In genomic region chr4:166008510-166008909, GRCh38 we compare ENCODE assay signal across 34 cellular contexts.
DNase-seq lines count a peak whose midpoint lies in the region; ATAC-seq, FAIRE-seq and TF ChIP-seq lines count a peak whose summit lies in the region.
"Had no signal": no experiment of that assay in that cellular context is flagged by ENCODE, and none has a peak within 500 bp of the region (broad histone marks: within the 10 kb centered on the region; RNA-seq: fewer than 3 reads in every experiment).

No MANE protein-coding gene starts in this region.

- TF ChIP-seq RAD21 in HepG2 (CRISPR knock-in tag; IDR thresholded peaks at IDR 0.05) (no peak), K562 (CRISPR knock-in tag; conservative IDR thresholded peaks at IDR 0.05 in 1 of 2, IDR thresholded peaks at IDR 0.05 in 1 of 2) (no peak)

- no peaks in the 10 kb centered on the region for H3K36me3 ChIP-seq in HepG2 (replicated peaks in 1 of 2; ENCODE audit: control insufficient read depth in 1 of 2, insufficient read depth in 2 of 2, low read length in 2 of 2)
- H3K36me3 ChIP-seq in right lobe of liver, result no peaks in the 10 kb centered on the region
- no peaks in the 10 kb centered on the region for H3K36me3 ChIP-seq in HEK293 (ENCODE audit: control insufficient read depth in 2 of 2, insufficient read depth in 1 of 2, low read length in 2 of 2)
- no peaks in the 10 kb centered on the region for H3K36me3 ChIP-seq in K562 (ENCODE audit: control insufficient read depth, insufficient read depth, low read length)
- H3K36me3 ChIP-seq in kidney (ENCODE audit: control insufficient read depth in 1 of 2, insufficient read depth in 2 of 2, low read length in 2 of 2), result no peaks in the 10 kb centered on the region
- H3K36me3 ChIP-seq: BE2C; BLaER1; BLaER1 treated with 17β-estradiol and CSF1 and Interleukin-3, amounts not matched to agents 10 nM and 100 nM had no signal

- 0% methylated on average over 1 of the region's 1 CpG for WGBS in HepG2 (ENCODE audit: low lambda C conversion rate)
- 19% methylated on average over 1 of the region's 1 CpG for WGBS in right lobe of liver (ENCODE audit: insufficient coverage, low coverage, low lambda C conversion rate, missing lambda C conversion rate)
- 0% methylated on average over 1 of the region's 1 CpG for WGBS in K562 (ENCODE audit: insufficient coverage, low coverage, missing lambda C conversion rate)

- H3K79me2 ChIP-seq in HepG2 (ENCODE audit: insufficient read depth, low read length) (no peaks in the 10 kb centered on the region), K562 (ENCODE audit: control insufficient read depth, insufficient read depth, low read length) (no peaks in the 10 kb centered on the region)

- ATAC-seq in HepG2, result no peak
- ATAC-seq in right lobe of liver, result no peak
- no peak for ATAC-seq in K562
- no peak for ATAC-seq in GM19395 (IDR thresholded peaks at IDR 0.05; ENCODE audit: unreplicated experiment)
- ATAC-seq: A549; CD8-positive, alpha-beta T cell had no signal

- intact Hi-C loops in HepG2 (cut with micrococcal nuclease; ENCODE audit: unreplicated experiment) (no loop called here), right lobe of liver (cut with DNase I) (no loop called here), K562 (cut with micrococcal nuclease) (no loop called here), kidney (cut with DNase I) (no loop called here)

- no peak for DNase-seq in HepG2 (ENCODE audit: low spot score)
- DNase-seq in right lobe of liver, result no peak
- DNase-seq in K562 (ENCODE audit: extremely low read depth in 1 of 4, low spot score in 3 of 4), result no peak
- DNase-seq in kidney, result no peak
- no peak for DNase-seq in erythroblast (lab: John Stamatoyannopoulos, UW)
- no peak for DNase-seq in cortex of kidney (lab: John Stamatoyannopoulos, UW)
- DNase-seq: 8988T; ACHN; AML-193; BE2C; C1 segment of cervical spinal cord; Caco-2; Calu3; CD4-positive, alpha-beta memory T cell; CD4-positive, alpha-beta T cell; CD4-positive, CD25-positive, alpha-beta regulatory T cell; CD8-positive, alpha-beta memory T cell; CD8-positive, alpha-beta T cell; COR-L47; DMS 273 treated with DMSO at 0.1 percent for 48 hours; DMS153; DMS53; DMS79; DMS79 treated with DMSO at 0.1 percent for 48 hours; DND-41; EL had no signal

- H3K27ac ChIP-seq in HepG2 (ENCODE audit: extremely low read length, insufficient read depth, low read length), result no peak overlapping the region
- no peak overlapping the region for H3K27ac ChIP-seq in right lobe of liver
- H3K27ac ChIP-seq in HEK293 (ENCODE audit: extremely low read depth, low read depth, low read length), result no peak overlapping the region
- H3K27ac ChIP-seq in K562 (ENCODE audit: extremely low read depth, low read depth, low read length), result no peak overlapping the region
- H3K27ac ChIP-seq in kidney (ENCODE audit: low read depth in 2 of 2, low read length in 2 of 2), result no peak overlapping the region
- H3K27ac ChIP-seq: 22Rv1; A549; BLaER1; BLaER1 treated with 17β-estradiol and CSF1 and Interleukin-3, amounts not matched to agents 10 nM and 100 nM; C4-2B had no signal

- H4K20me1 ChIP-seq in HepG2 (ENCODE audit: insufficient read depth, low read length) (no peaks in the 10 kb centered on the region), K562 (replicated peaks; ENCODE audit: control insufficient read depth, insufficient read depth, low read length) (no peaks in the 10 kb centered on the region)
- H4K20me1 ChIP-seq: BLaER1; BLaER1 treated with 17β-estradiol and CSF1 and Interleukin-3, amounts not matched to agents 10 nM and 100 nM had no signal

- no peaks in the 10 kb centered on the region for H3K9me1 ChIP-seq in K562 (ENCODE audit: control insufficient read depth, insufficient read depth, low read length)

- BruUV-seq in HepG2 (replicated peaks; lab: Mats Ljungman, UMichigan) (no TSS peak), K562 (replicated peaks; lab: Mats Ljungman, UMichigan) (no TSS peak)

- POLR2A ChIA-PET in HepG2 (lab: Yijun Ruan, JAX) (no interaction called here), HEK293 (lab: Yijun Ruan, JAX) (no interaction called here), K562 (lab: Yijun Ruan, JAX) (no interaction called here)

- CTCF ChIA-PET in HepG2 (lab: Yijun Ruan, JAX; ENCODE audit: low intra/inter-chr PET ratio, low total read pairs) (no interaction called here), HEK293 (lab: Yijun Ruan, JAX) (no interaction called here), K562 (lab: Yijun Ruan, JAX; ENCODE audit: low intra/inter-chr PET ratio) (no interaction called here)

- H3K4me1 ChIP-seq in HepG2 (ENCODE audit: insufficient read depth, low read length) (no peaks in the 10 kb centered on the region), right lobe of liver (no peaks in the 10 kb centered on the region), HEK293 (ENCODE audit: control insufficient read depth, insufficient read depth, low read length) (no peaks in the 10 kb centered on the region), K562 (replicated peaks in 1 of 2; ENCODE audit: control insufficient read depth in 2 of 2, insufficient read depth in 2 of 2, low read length in 2 of 2) (no peaks in the 10 kb centered on the region), kidney (ENCODE audit: control insufficient read depth in 1 of 2, insufficient read depth in 1 of 2, low read depth in 1 of 2, low read length in 2 of 2) (no peaks in the 10 kb centered on the region)
- H3K4me1 ChIP-seq: A549; BE2C; BLaER1; BLaER1 treated with 17β-estradiol and CSF1 and Interleukin-3, amounts not matched to agents 10 nM and 100 nM; Caco-2 had no signal

- no peak for TF ChIP-seq EP300 in HepG2 (IDR thresholded peaks at IDR 0.05; ENCODE audit: low read depth in 2 of 2, low read length in 2 of 2)
- no peak for TF ChIP-seq EP300 in HepG2 (CRISPR knock-in tag; IDR thresholded peaks at IDR 0.05; ENCODE audit: borderline replicate concordance)
- TF ChIP-seq EP300 in K562 (IDR thresholded peaks at IDR 0.05; ENCODE audit: low read length), result no peak

- H2AFZ ChIP-seq in HepG2 (ENCODE audit: low read length), result no peak overlapping the region
- H2AFZ ChIP-seq in K562 (ENCODE audit: low read depth, low read length), result no peak overlapping the region

- no peak overlapping the region for H3K9ac ChIP-seq in HepG2 (ENCODE audit: insufficient read depth, low read depth, low read length)
- H3K9ac ChIP-seq in K562 (ENCODE audit: insufficient read depth in 1 of 2, low read depth in 2 of 2, low read length in 2 of 2), result no peak overlapping the region
- H3K9ac ChIP-seq in kidney (ENCODE audit: low read length in 2 of 2), result no peak overlapping the region
- H3K9ac ChIP-seq: BLaER1; BLaER1 treated with 17β-estradiol and CSF1 and Interleukin-3, amounts not matched to agents 10 nM and 100 nM had no signal

- no peaks in the 10 kb centered on the region for H3K27me3 ChIP-seq in HepG2 (ENCODE audit: control insufficient read depth in 1 of 2, insufficient read depth in 2 of 2, low read length in 2 of 2)
- H3K27me3 ChIP-seq in right lobe of liver, result no peaks in the 10 kb centered on the region
- H3K27me3 ChIP-seq in K562 (ENCODE audit: control insufficient read depth in 2 of 2, insufficient read depth in 2 of 2, low read length in 2 of 2), result no peaks in the 10 kb centered on the region
- H3K27me3 ChIP-seq: BLaER1; BLaER1 treated with 17β-estradiol and CSF1 and Interleukin-3, amounts not matched to agents 10 nM and 100 nM had no signal

- TF ChIP-seq POLR2A in HepG2 (IDR thresholded peaks at IDR 0.05; ENCODE audit: insufficient read depth in 1 of 2, low read depth in 2 of 2, low read length in 2 of 2) (no peak), right lobe of liver (IDR thresholded peaks at IDR 0.05) (no peak), K562 (conservative IDR thresholded peaks at IDR 0.05) (no peak), erythroblast (IDR thresholded peaks at IDR 0.05; ENCODE audit: low read length) (no peak)

- in situ Hi-C loops in HepG2 (cut with HindIII; ENCODE audit: extremely low pct_ligation_motif_present, low pct_unique_long_range_greater_than_20kb) (no loop called here), K562 (cut with MboI) (no loop called here)

- FAIRE-seq in HepG2 (lab: Jason Lieb, UNC) (no peak), K562 (lab: Jason Lieb, UNC) (no peak), kidney (lab: Jason Lieb, UNC) (peak; percentile 8)
- FAIRE-seq: A549, D721Med had no signal

- H3K4me2 ChIP-seq in HepG2 (ENCODE audit: low read depth, low read length) (no peak overlapping the region), K562 (ENCODE audit: insufficient read depth, low read length) (no peak overlapping the region)
- H3K4me2 ChIP-seq: A549; BLaER1; BLaER1 treated with 17β-estradiol and CSF1 and Interleukin-3, amounts not matched to agents 10 nM and 100 nM had no signal

- H3K4me3 ChIP-seq in HepG2 (replicated peaks in 1 of 3; ENCODE audit: insufficient read depth in 1 of 3, low read depth in 2 of 3, low read length in 3 of 3) (no peak overlapping the region), right lobe of liver (no peak overlapping the region), HEK293 (ENCODE audit: low read depth, low read length) (no peak overlapping the region), K562 (no peak overlapping the region), kidney (ENCODE audit: low read length in 2 of 2) (no peak overlapping the region)
- H3K4me3 ChIP-seq: A549; BLaER1; BLaER1 treated with 17β-estradiol and CSF1 and Interleukin-3, amounts not matched to agents 10 nM and 100 nM had no signal

- TF ChIP-seq CTCF in HepG2 (CRISPR knock-in tag; IDR thresholded peaks at IDR 0.05), result no peak
- no peak for TF ChIP-seq CTCF in right lobe of liver (IDR thresholded peaks at IDR 0.05)
- no peak for TF ChIP-seq CTCF in HEK293 (tag by site-specific recombination; IDR thresholded peaks at IDR 0.05)
- TF ChIP-seq CTCF in K562 (IDR thresholded peaks at IDR 0.05 in 2 of 3, conservative IDR thresholded peaks at IDR 0.05 in 1 of 3; ENCODE audit: insufficient read depth in 2 of 3, low read depth in 1 of 3, low read length in 3 of 3), result no peak
- TF ChIP-seq CTCF in kidney (IDR thresholded peaks at IDR 0.05; ENCODE audit: borderline replicate concordance, extremely low read depth, insufficient read depth), result no peak

- no peaks in the 10 kb centered on the region for H3K9me3 ChIP-seq in HepG2 (ENCODE audit: low read length)
- peaks cover 0 to 2% (median 0%) of the 10 kb centered on the region in 4 donors for H3K9me3 ChIP-seq in right lobe of liver
- no peaks in the 10 kb centered on the region for H3K9me3 ChIP-seq in HEK293 (ENCODE audit: control insufficient read depth, insufficient read depth, low read depth, low read length)
- H3K9me3 ChIP-seq in K562 (replicated peaks; ENCODE audit: control insufficient read depth, insufficient read depth, low read depth, low read length), result no peaks in the 10 kb centered on the region
- H3K9me3 ChIP-seq in kidney (ENCODE audit: control insufficient read depth in 1 of 2, low read length in 2 of 2), result no peaks in the 10 kb centered on the region
- H3K9me3 ChIP-seq: A549; BE2C; BLaER1; BLaER1 treated with 17β-estradiol and CSF1 and Interleukin-3, amounts not matched to agents 10 nM and 100 nM; Caco-2 had no signal

TF ChIP-seq in HepG2, 621 proteins besides CTCF, POLR2A, EP300 and RAD21 (continues in another document):
- TF ChIP-seq ZFY (CRISPR knock-in tag; IDR thresholded peaks at IDR 0.05), result no peak

TF ChIP-seq in HEK293, 187 proteins besides CTCF, POLR2A, EP300 and RAD21 (continues in another document):
- no peak for TF ChIP-seq ZNF830 (tag by site-specific recombination; IDR thresholded peaks at IDR 0.05; ENCODE audit: low read depth)
